In the genomic region with DNA sequence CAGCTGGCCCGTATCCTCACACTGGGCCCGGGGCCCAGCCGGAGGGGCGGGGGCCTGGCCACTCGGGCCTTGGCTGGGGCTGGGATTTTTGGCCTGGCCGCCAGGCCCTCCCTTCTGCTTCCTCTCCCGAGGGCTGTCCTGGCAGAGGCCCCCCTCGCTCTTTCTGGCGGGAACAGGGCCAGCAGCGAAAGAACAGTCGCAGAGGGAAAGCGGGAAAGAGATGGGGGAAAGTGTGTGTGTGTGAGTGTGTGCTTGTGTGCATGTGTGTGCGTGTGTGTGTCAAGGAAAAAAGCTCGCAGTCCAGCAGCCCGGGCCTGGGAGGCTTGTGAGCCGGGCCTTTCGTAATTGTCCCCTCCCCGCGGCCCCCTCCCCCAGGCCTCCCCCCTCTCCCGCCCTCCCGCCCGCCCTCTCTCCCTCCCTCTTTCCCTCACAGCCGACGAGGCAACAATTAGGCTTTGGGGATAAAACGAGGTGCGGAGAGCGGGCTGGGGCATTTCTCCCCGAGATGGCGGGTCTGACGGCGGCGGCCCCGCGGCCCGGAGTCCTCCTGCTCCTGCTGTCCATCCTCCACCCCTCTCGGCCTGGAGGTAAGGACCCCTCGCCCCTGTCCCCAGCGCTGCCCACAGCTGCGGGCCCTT, we compare ENCODE assay signal across 9 cellular contexts. TPM values are rescaled to one million over a fixed set of nuclear protein-coding genes. Genes with fewer than 3 reads are reported as not detected.
DNase-seq lines count a peak whose midpoint lies in the region; ATAC-seq, FAIRE-seq and TF ChIP-seq lines count a peak whose summit lies in the region.
"Had no signal": no experiment of that assay in that cellular context is flagged by ENCODE, and none has a peak within 500 bp of the region (broad histone marks: within the 10 kb centered on the region; RNA-seq: fewer than 3 reads in every experiment).

A gene (plus strand): TSS at position 491 of the 638 bp plus-strand sequence. CDS start 15 bp downstream, at position 506.

- no peak for TF ChIP-seq CTCF in heart left ventricle (IDR thresholded peaks at IDR 0.05)

- H3K27me3 Mint-ChIP-seq in activated T-cell treated with anti-CD3 and anti-CD28 coated beads, Interleukin-2, amount 50 U/mL, for 72 hours (ENCODE audit: low read depth), result peaks cover 64% of the 10 kb centered on the region

- no peak within 1 kb of the TSS for H2AFZ ChIP-seq in trophoblast cell (ENCODE audit: insufficient read depth, low read length, poor library complexity)

- no peaks in the 10 kb centered on the region for H3K79me2 ChIP-seq in trophoblast cell (ENCODE audit: control insufficient read depth, insufficient read depth, low read length, poor library complexity)

- H3K79me1 ChIP-seq in trophoblast cell (ENCODE audit: low read length), result peaks cover 2% of the 10 kb centered on the region

- no peak within 1 kb of the TSS for H3K23ac ChIP-seq in trophoblast cell (ENCODE audit: low read length)

- H3K4me3 Mint-ChIP-seq in activated T-cell treated with anti-CD3 and anti-CD28 coated beads, Interleukin-2, amount 50 U/mL, for 72 hours, result no peak within 1 kb of the TSS

- no peak within 1 kb of the TSS for H4K8ac ChIP-seq in trophoblast cell (ENCODE audit: low read depth, low read length)

- H3K4me1 ChIP-seq in adipocyte (ENCODE audit: control insufficient read depth, insufficient read depth, low read length), result peaks cover 64% of the 10 kb centered on the region
- H3K4me1 ChIP-seq in heart left ventricle, result peaks cover 0 to 70% (median 31%) of the 10 kb centered on the region in 12 donors
- H3K4me1 ChIP-seq in trophoblast cell (ENCODE audit: control insufficient read depth in 1 of 2, insufficient read depth in 2 of 2, low read length in 2 of 2), result peaks cover 21 to 27% of the 10 kb centered on the region in 2 experiments

- no peaks in the 10 kb centered on the region for H3K9me3 Mint-ChIP-seq in activated T-cell treated with anti-CD3 and anti-CD28 coated beads, Interleukin-2, amount 50 U/mL, for 72 hours
- H3K9me3 Mint-ChIP-seq: naive B cell had no signal

- H3K27ac Mint-ChIP-seq in activated T-cell treated with anti-CD3 and anti-CD28 coated beads, Interleukin-2, amount 50 U/mL, for 72 hours, result no peak within 1 kb of the TSS

- H3K9ac ChIP-seq in adipocyte (ENCODE audit: low read length) (peak within 1 kb of the TSS; percentile 81), trophoblast cell (ENCODE audit: low read length) (no peak within 1 kb of the TSS)

- ATAC-seq in heart left ventricle, result peak; percentile 64 to 86 (median 78)
- ATAC-seq in HG02571 (IDR thresholded peaks at IDR 0.05; ENCODE audit: unreplicated experiment), result no peak
- no peak for ATAC-seq in activated T-cell treated with anti-CD3 and anti-CD28 coated beads, Interleukin-2, amount 50 U/mL, for 72 hours (replicated peaks in 1 of 2)

- H3K36me3 Mint-ChIP-seq in activated T-cell treated with anti-CD3 and anti-CD28 coated beads, Interleukin-2, amount 50 U/mL, for 72 hours (ENCODE audit: insufficient read depth in 2 of 2), result no peaks in the 10 kb centered on the region
- H3K36me3 Mint-ChIP-seq: naive B cell had no signal

- H3K4me3 ChIP-seq in adipocyte (ENCODE audit: low read length) (peak within 1 kb of the TSS; percentile 84), heart left ventricle (peak within 1 kb of the TSS; percentile 20 to 83 (median 60)), trophoblast cell (ENCODE audit: low read depth, low read length) (no peak within 1 kb of the TSS)

- no peak within 1 kb of the TSS for H3K4me2 ChIP-seq in trophoblast cell (ENCODE audit: low read length)

- peak within 1 kb of the TSS; percentile 20 for H4K91ac ChIP-seq in trophoblast cell (ENCODE audit: low read depth, low read length)

- no peak within 1 kb of the TSS for H3K4ac ChIP-seq in trophoblast cell (ENCODE audit: low read depth, low read length)

- H3K27ac ChIP-seq in heart left ventricle (peak within 1 kb of the TSS; percentile 20 to 91 (median 78)), trophoblast cell (ENCODE audit: low read depth, low read length) (no peak within 1 kb of the TSS)

- no peak for TF ChIP-seq POLR2A in heart left ventricle (IDR thresholded peaks at IDR 0.05)
- no peak for TF ChIP-seq POLR2A in GM12892 (IDR thresholded peaks at IDR 0.05; ENCODE audit: low read depth, low read length)

- H3K18ac ChIP-seq in trophoblast cell (ENCODE audit: low read length), result no peak within 1 kb of the TSS

- H3K9me3 ChIP-seq in adipocyte (ENCODE audit: control insufficient read depth, low read length), result no peaks in the 10 kb centered on the region
- no peaks in the 10 kb centered on the region for H3K9me3 ChIP-seq in heart left ventricle
- no peaks in the 10 kb centered on the region for H3K9me3 ChIP-seq in trophoblast cell (ENCODE audit: insufficient read depth, low read depth, low read length)

- no peak for FAIRE-seq in GM12892 (lab: Jason Lieb, UNC)

- no peak within 1 kb of the TSS for H3K14ac ChIP-seq in trophoblast cell (ENCODE audit: low read length)

- H2BK120ac ChIP-seq in trophoblast cell (ENCODE audit: insufficient read depth, low read length, poor library complexity), result no peak within 1 kb of the TSS

- no peak within 1 kb of the TSS for H4K12ac ChIP-seq in trophoblast cell (ENCODE audit: low read depth, low read length)

- H3K27me3 ChIP-seq in adipocyte (replicated peaks; ENCODE audit: control insufficient read depth, insufficient read depth, low read length), result no peaks in the 10 kb centered on the region
- peaks cover 0 to 54% (median 0%) of the 10 kb centered on the region in 9 donors for H3K27me3 ChIP-seq in heart left ventricle
- H3K27me3 ChIP-seq in trophoblast cell (ENCODE audit: insufficient read depth, low read length), result peaks cover 1% of the 10 kb centered on the region

- peaks cover 12% of the 10 kb centered on the region for H3K4me1 Mint-ChIP-seq in activated T-cell treated with anti-CD3 and anti-CD28 coated beads, Interleukin-2, amount 50 U/mL, for 72 hours (ENCODE audit: low read depth)

- H2BK5ac ChIP-seq in trophoblast cell (ENCODE audit: low read depth, low read length, poor library complexity), result no peak within 1 kb of the TSS

- WGBS in heart left ventricle, 4 donors, result 12 to 18% (median 14%) methylated on average over 18 to 39 of the region's 39 CpGs
- WGBS in trophoblast cell (ENCODE audit: extremely low coverage, insufficient coverage, insufficient read length), result no CpG with 5 or more reads among the region's 39 CpGs

- no peak within 1 kb of the TSS for H2AK5ac ChIP-seq in trophoblast cell (ENCODE audit: low read length)

- intact Hi-C loops in heart left ventricle (cut with DNase I), result loop anchor here (1.0 to 10.0 kb wide), 7 partner anchors 41 to 162 kb away; no protein-coding TSS in a partner anchor

- H2BK12ac ChIP-seq in trophoblast cell (ENCODE audit: low read length), result no peak within 1 kb of the TSS

- DNase-seq in Ammon's horn (ENCODE audit: low spot score) (peak; percentile 73), adipocyte (ENCODE audit: low read depth) (peak; percentile 74), heart left ventricle (peak; percentile 86 to 92 (median 88)), trophoblast cell (no peak), T-helper 9 cell (no peak), GM12892 (ENCODE audit: insufficient read length) (no peak)
- no peak for DNase-seq in activated T-cell treated with anti-CD3 and anti-CD28 coated beads, Interleukin-2, amount 50 U/mL, for 72 hours
- DNase-seq: naive B cell had no signal

- H3K36me3 ChIP-seq in adipocyte (ENCODE audit: control insufficient read depth, insufficient read depth, low read length, severe bottlenecking) (no peaks in the 10 kb centered on the region), heart left ventricle (no peaks in the 10 kb centered on the region), trophoblast cell (ENCODE audit: control insufficient read depth in 1 of 2, insufficient read depth in 2 of 2, low read length in 2 of 2) (no peaks in the 10 kb centered on the region)

RNA-seq across cellular contexts. Expression of the gene that starts here (rescaled TPM):
- 10 to 100 TPM; 17.4 to 81.1 (median 42.8) TPM for total RNA-seq in heart left ventricle
- 10 to 100 TPM; 37.9 to 68.1 TPM for polyA plus RNA-seq in heart left ventricle
- polyA plus RNA-seq in trophoblast cell (2013), result 3.1 and 3.2 TPM in 2 replicates
- polyA plus RNA-seq in GM12892 (2012; ENCODE audit: missing spikeins), result not detected
- total RNA-seq in activated T-cell treated with anti-CD3 and anti-CD28 coated beads, Interleukin-2, amount 50 U/mL, for 72 hours, result not detected

Comparison
In these comparisons a context has a peak if more than half of its experiments do, and no peak if none do; other contexts are left out.
1. RNA of the gene that starts here (total RNA-seq): 17.4 to 81.1 TPM in heart left ventricle; not detected in activated T-cell treated with anti-CD3 and anti-CD28 coated beads, Interleukin-2, amount 50 U/mL, for 72 hours; every median in the first group is over 10 times any median in the second.
2. DNase-seq: peak in Ammon's horn (single experiment), adipocyte (single experiment) and heart left ventricle (5 of 5); none in trophoblast cell (0 of 2), T-helper 9 cell (single experiment), GM12892 (single experiment) and activated T-cell treated with anti-CD3 and anti-CD28 coated beads, Interleukin-2, amount 50 U/mL, for 72 hours (0 of 2).
3. ATAC-seq: peak in heart left ventricle (4 of 4); none in HG02571 (single experiment) and activated T-cell treated with anti-CD3 and anti-CD28 coated beads, Interleukin-2, amount 50 U/mL, for 72 hours (0 of 2).